19 cellular contexts compared by ENCODE assay signal in the genomic region with DNA sequence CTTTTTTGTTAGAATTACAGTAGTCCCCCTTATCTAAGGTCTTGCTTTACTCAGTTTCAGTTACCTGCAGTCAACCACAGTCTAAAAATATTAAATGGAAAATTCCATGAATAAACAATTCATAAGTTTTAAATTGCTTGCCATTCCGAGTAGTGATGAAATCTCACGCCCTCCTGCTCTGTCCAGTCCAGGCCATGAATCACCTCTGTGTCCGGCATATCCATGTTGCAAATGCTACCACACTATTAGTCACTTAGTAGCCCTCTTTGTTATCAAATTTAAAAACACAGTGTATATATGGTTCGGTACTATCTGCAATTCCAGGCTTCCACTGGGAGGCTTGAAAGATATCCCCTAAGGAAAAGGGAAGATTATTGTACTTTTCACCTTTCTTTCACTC.
DNase-seq lines count a peak whose midpoint lies in the region; ATAC-seq and TF ChIP-seq lines count a peak whose summit lies in the region.
"Had no signal": no experiment of that assay in that cellular context is flagged by ENCODE, and none has a peak within 500 bp of the region (broad histone marks: within the 10 kb centered on the region; RNA-seq: fewer than 3 reads in every experiment).

No MANE protein-coding gene starts in this region.

- H3K79me2 ChIP-seq in HCT116 (ENCODE audit: insufficient read depth, low read length) = no peaks in the 10 kb centered on the region
- H3K79me2 ChIP-seq in SK-N-SH (ENCODE audit: insufficient read depth) = no peaks in the 10 kb centered on the region

- BruUV-seq in HCT116 (replicated peaks; lab: Mats Ljungman, UMichigan) = no TSS peak

- RAD21 ChIA-PET in HCT116 (lab: Charles Lee; ENCODE audit: low non-redundant PET in 1 of 2, low total read pairs in 2 of 2, uncharacterized antibody in 2 of 2, unreplicated experiment in 2 of 2) = no interaction called here

- H2AFZ ChIP-seq in HCT116 (ENCODE audit: low read depth, low read length, poor library complexity, severe bottlenecking) (peak overlapping the region; percentile 86), SK-N-SH (ENCODE audit: low read depth) (peak overlapping the region; percentile 26; the same call in 1 of the 2 replicates)

- POLR2A ChIA-PET in HCT116 (lab: Charles Lee) (no interaction called here), SK-N-SH (lab: Yijun Ruan, JAX) (no interaction called here)

- no peaks in the 10 kb centered on the region for H3K27me3 ChIP-seq in HCT116 (ENCODE audit: insufficient read depth, low read length)
- H3K27me3 ChIP-seq in SK-N-SH (ENCODE audit: insufficient read depth) = no peaks in the 10 kb centered on the region
- H3K27me3 ChIP-seq: transverse colon had no signal

- ATAC-seq in HCT116 = no peak
- no peak for ATAC-seq in HG03565 (IDR thresholded peaks at IDR 0.05; ENCODE audit: unreplicated experiment)
- ATAC-seq: activated naive CD8-positive, alpha-beta T cell treated with anti-CD3 and anti-CD28 coated beads, Interleukin-2, amount 50 U/mL, for 24 hours had no signal

- H3K4me1 ChIP-seq in HCT116 (ENCODE audit: control insufficient read depth in 1 of 2, insufficient read depth in 2 of 2, low read length in 2 of 2) = peaks cover 0 to 7% of the 10 kb centered on the region in 2 experiments; a peak in 1 of 4 replicates
- no peaks in the 10 kb centered on the region for H3K4me1 ChIP-seq in SK-N-SH (ENCODE audit: control insufficient read depth in 1 of 2, insufficient read depth in 2 of 2, low read depth in 1 of 2, low read length in 1 of 2)
- H3K4me1 ChIP-seq: transverse colon had no signal

- intact Hi-C loops in HCT116 (cut with micrococcal nuclease) = no loop called here

- H3K27ac ChIP-seq in HCT116 (ENCODE audit: low read depth, low read length) (no peak overlapping the region), SK-N-SH (ENCODE audit: low read depth in 2 of 2, low read length in 1 of 2) (peak overlapping the region in 1 of 2 experiments; percentile 23; a peak in 1 of 4 replicates)
- H3K27ac ChIP-seq: transverse colon, WERI-Rb-1 had no signal

- H4K20me1 ChIP-seq in HCT116 (ENCODE audit: insufficient read depth) = no peaks in the 10 kb centered on the region
- H4K20me1 ChIP-seq in SK-N-SH (ENCODE audit: insufficient read depth) = no peaks in the 10 kb centered on the region

- 6% methylated on average over 4 of the region's 4 CpGs for WGBS in SK-N-SH (ENCODE audit: low lambda C conversion rate)

- TF ChIP-seq CTCF in HCT116 (IDR thresholded peaks at IDR 0.05 in 2 of 3, conservative IDR thresholded peaks at IDR 0.05 in 1 of 3; ENCODE audit: borderline replicate concordance in 1 of 3, insufficient read depth in 1 of 3, low read depth in 2 of 3, low read length in 2 of 3) (no peak), SK-N-SH (IDR thresholded peaks at IDR 0.05) (no peak), fibroblast of pulmonary artery (IDR thresholded peaks at IDR 0.05; ENCODE audit: low read length, missing control alignments) (no peak)

- H3F3A ChIP-seq in SK-N-SH (replicated peaks; ENCODE audit: insufficient read depth) = no peaks in the 10 kb centered on the region

- H3K4me2 ChIP-seq in HCT116 (ENCODE audit: low read length) (no peak overlapping the region), SK-N-SH (peak overlapping the region; percentile 5; the same call in 1 of the 2 replicates)

- no peaks in the 10 kb centered on the region for H3K36me3 ChIP-seq in HCT116 (ENCODE audit: control insufficient read depth in 1 of 2, insufficient read depth in 2 of 2, low read length in 2 of 2)
- H3K36me3 ChIP-seq in SK-N-SH (replicated peaks in 1 of 2; ENCODE audit: control insufficient read depth in 1 of 2, insufficient read depth in 2 of 2, low read length in 1 of 2) = no peaks in the 10 kb centered on the region
- H3K36me3 ChIP-seq: transverse colon, WERI-Rb-1 had no signal

- no peak overlapping the region for H3K4me3 ChIP-seq in HCT116 (replicated peaks in 1 of 2; ENCODE audit: low read depth in 1 of 2, low read length in 2 of 2)
- H3K4me3 ChIP-seq in SK-N-SH (ENCODE audit: low read depth in 2 of 2, low read length in 1 of 2) = no peak overlapping the region
- H3K4me3 ChIP-seq in fibroblast of pulmonary artery (replicated peaks; ENCODE audit: low read depth, low read length) = no peak overlapping the region
- H3K4me3 ChIP-seq: transverse colon had no signal

- H3K9ac ChIP-seq in HCT116 (ENCODE audit: low read length) (no peak overlapping the region), SK-N-SH (no peak overlapping the region)

- no peak for TF ChIP-seq POLR2A in HCT116 (IDR thresholded peaks at IDR 0.05; ENCODE audit: borderline replicate concordance, extremely low read depth, insufficient read depth, insufficient read length)

- TF ChIP-seq RAD21 in HCT116 (IDR thresholded peaks at IDR 0.05; ENCODE audit: low read depth) (no peak), SK-N-SH (IDR thresholded peaks at IDR 0.05; ENCODE audit: low read length) (no peak)

- H3K9me2 ChIP-seq in HCT116 (ENCODE audit: insufficient read depth) = no peaks in the 10 kb centered on the region
- no peaks in the 10 kb centered on the region; the same call in 1 of the 2 replicates for H3K9me2 ChIP-seq in SK-N-SH

- no peak for TF ChIP-seq EP300 in SK-N-SH (IDR thresholded peaks at IDR 0.05; ENCODE audit: borderline replicate concordance in 1 of 2, low read depth in 1 of 2, low read length in 1 of 2)

- CTCF ChIA-PET in HCT116 (lab: Charles Lee) = no interaction called here
- CTCF ChIA-PET in SK-N-SH (lab: Yijun Ruan, JAX) = no interaction called here

- DNase-seq in HCT116 (ENCODE audit: low read depth, low spot score) (peak; percentile 12), SK-N-SH (no peak), fibroblast of pulmonary artery (ENCODE audit: low read depth) (peak; percentile 88), stromal cell of bone marrow (ENCODE audit: low read depth) (peak; percentile 64), NCI-H146 treated with DMSO at 0.1 percent for 48 hours (lab: John Stamatoyannopoulos, UW; ENCODE audit: unreplicated experiment) (no peak), SIG-M5 treated with dmso at 0.1 percent for 504 hours (lab: John Stamatoyannopoulos, UW; ENCODE audit: unreplicated experiment) (no peak)
- DNase-seq in activated T-cell treated with anti-CD3 and anti-CD28 coated beads, Interleukin-2, amount 50 U/mL, for 48 hours = no peak
- DNase-seq: activated CD8-positive, alpha-beta memory T cell treated with anti-CD3 and anti-CD28 coated beads, Interleukin-2, amount 50 U/mL, for 48 hours; activated naive CD8-positive, alpha-beta T cell treated with anti-CD3 and anti-CD28 coated beads, Interleukin-2, amount 50 U/mL, for 24 hours; effector CD4-positive, alpha-beta T cell; hippocampal formation; NCI-H1048; NCI-H446 treated with DMSO at 0.1 percent for 48 hours; posterior cingulate gyrus; Right ventricle myocardium superior; stimulated activated CD8-positive, alpha-beta memory T cell treated with anti-CD3 and anti-CD28 coated beads, Interleukin-4, amount 100 ng/mL, for 48 hours; transverse colon; WERI-Rb-1 had no signal

- H3K9me3 ChIP-seq in HCT116 (ENCODE audit: control insufficient read depth in 1 of 2, insufficient read depth in 1 of 2, low read depth in 1 of 2, low read length in 2 of 2) (no peaks in the 10 kb centered on the region), SK-N-SH (no peaks in the 10 kb centered on the region)
- H3K9me3 ChIP-seq: transverse colon had no signal

TF ChIP-seq in HCT116, 20 proteins besides CTCF, POLR2A, EP300 and RAD21:
- TF ChIP-seq ZFX (IDR thresholded peaks at IDR 0.05) (no peak), ZNF274 (IDR thresholded peaks at IDR 0.05; ENCODE audit: low read depth, low read length) (no peak), YY1 (IDR thresholded peaks at IDR 0.05; ENCODE audit: extremely low read depth, insufficient replicate concordance, low read depth, low read length) (no peak), ATF3 (IDR thresholded peaks at IDR 0.05) (peak; percentile 43; the same call in 1 of the 2 replicates), SIN3A (IDR thresholded peaks at IDR 0.05; ENCODE audit: low read depth) (no peak), EGR1 (IDR thresholded peaks at IDR 0.05; ENCODE audit: low read depth) (no peak), EZH2phosphoT487 (IDR thresholded peaks at IDR 0.05; ENCODE audit: borderline replicate concordance) (no peak), CEBPB (IDR thresholded peaks at IDR 0.05; ENCODE audit: low read depth) (peak; percentile 60), SP1 (IDR thresholded peaks at IDR 0.05; ENCODE audit: low read depth) (0 out of 2 replicates have a peak, but pooled peaks have one; percentile 36), TCF7L2 (IDR thresholded peaks at IDR 0.05; ENCODE audit: borderline replicate concordance, extremely low read depth, insufficient read depth, insufficient read length) (no peak), FOSL1 (IDR thresholded peaks at IDR 0.05; ENCODE audit: low read depth) (peak; percentile 22)

TF ChIP-seq in SK-N-SH, 30 proteins besides CTCF, POLR2A, EP300 and RAD21 (continues in another document):
- TF ChIP-seq YY1 (IDR thresholded peaks at IDR 0.05; ENCODE audit: low read depth) (no peak), FOXM1 (IDR thresholded peaks at IDR 0.05; ENCODE audit: low read depth) (no peak), TAF1 (IDR thresholded peaks at IDR 0.05; ENCODE audit: borderline replicate concordance, low read depth, low read length) (no peak), IRF3 (IDR thresholded peaks at IDR 0.05; ENCODE audit: low read depth, low read length) (no peak), EZH2phosphoT487 (IDR thresholded peaks at IDR 0.05; ENCODE audit: borderline replicate concordance, low read depth) (no peak), USF1 (IDR thresholded peaks at IDR 0.05; ENCODE audit: borderline replicate concordance, low read depth) (no peak), TCF12 (IDR thresholded peaks at IDR 0.05) (no peak), GABPA (IDR thresholded peaks at IDR 0.05; ENCODE audit: low read depth) (no peak)

Comparison
In these comparisons a context has a peak if more than half of its experiments do, and no peak if none do; other contexts are left out.
1. DNase-seq: peak in HCT116 (single experiment), fibroblast of pulmonary artery (single experiment) and stromal cell of bone marrow (single experiment); none in SK-N-SH (single experiment), activated T-cell treated with anti-CD3 and anti-CD28 coated beads, Interleukin-2, amount 50 U/mL, for 48 hours (0 of 2), NCI-H146 treated with DMSO at 0.1 percent for 48 hours (single experiment) and SIG-M5 treated with dmso at 0.1 percent for 504 hours (single experiment).